Comparison of ENCODE assay signal across 1 cellular context in the genomic region with DNA sequence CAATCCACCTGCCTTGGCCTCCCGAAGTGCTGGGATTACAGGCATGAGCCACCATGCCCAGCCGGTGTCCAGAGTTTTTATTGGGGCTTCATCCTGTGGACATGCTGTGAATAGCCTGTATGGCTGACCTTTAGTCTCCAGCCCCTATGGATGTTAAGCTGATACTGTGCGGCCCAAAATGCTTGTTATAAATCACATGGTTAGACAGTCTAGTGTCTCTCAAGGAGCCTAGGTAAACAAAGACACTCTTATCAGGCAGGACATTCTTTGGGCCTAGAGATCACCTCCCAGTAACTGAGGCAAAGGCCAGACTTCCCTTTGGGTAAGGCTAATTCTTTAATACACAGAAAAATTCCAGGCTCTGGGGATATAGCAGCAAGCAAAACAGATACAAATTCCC.
A peak's percentile ranks its signal among the peaks of the same experiment; 100 is the strongest.
TF ChIP-seq lines count a peak whose summit lies in the region.

No MANE protein-coding gene starts in this region.

TF ChIP-seq in K562, 482 proteins besides CTCF, POLR2A, EP300 and RAD21 (continued from another document):
- no peak for TF ChIP-seq ZMIZ1 (IDR thresholded peaks at IDR 0.05; ENCODE audit: low read depth in 2 of 2, low read length in 2 of 2)
- TF ChIP-seq PKNOX1 (IDR thresholded peaks at IDR 0.05) = peak; percentile 65
- peak; percentile 88 for TF ChIP-seq MEIS2 (IDR thresholded peaks at IDR 0.05; ENCODE audit: partially characterized antibody)
- no peak for TF ChIP-seq PHF8 (IDR thresholded peaks at IDR 0.05; ENCODE audit: borderline replicate concordance, low read length)
- 0 out of 2 replicates have a peak, but pooled peaks have one; percentile 13 for TF ChIP-seq TCF3 (CRISPR knock-in tag; IDR thresholded peaks at IDR 0.05)
- TF ChIP-seq, protein P1, sequence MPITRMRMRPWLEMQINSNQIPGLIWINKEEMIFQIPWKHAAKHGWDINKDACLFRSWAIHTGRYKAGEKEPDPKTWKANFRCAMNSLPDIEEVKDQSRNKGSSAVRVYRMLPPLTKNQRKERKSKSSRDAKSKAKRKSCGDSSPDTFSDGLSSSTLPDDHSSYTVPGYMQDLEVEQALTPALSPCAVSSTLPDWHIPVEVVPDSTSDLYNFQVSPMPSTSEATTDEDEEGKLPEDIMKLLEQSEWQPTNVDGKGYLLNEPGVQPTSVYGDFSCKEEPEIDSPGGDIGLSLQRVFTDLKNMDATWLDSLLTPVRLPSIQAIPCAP (CRISPR knock-in tag; IDR thresholded peaks at IDR 0.05; ENCODE audit: borderline replicate concordance) = no peak
- no peak for TF ChIP-seq SRSF3 (IDR thresholded peaks at IDR 0.05; ENCODE audit: insufficient read depth, low read length)
- peak; percentile 66; the same call in 1 of the 2 replicates for TF ChIP-seq CTBP1 (IDR thresholded peaks at IDR 0.05; ENCODE audit: borderline replicate concordance)
- TF ChIP-seq SMAD3 (CRISPR knock-in tag; conservative IDR thresholded peaks at IDR 0.05) = no peak
- no peak for TF ChIP-seq TAF1 (IDR thresholded peaks at IDR 0.05; ENCODE audit: control insufficient read depth, extremely low read depth, insufficient read depth, low read length, severe bottlenecking)
- no peak for TF ChIP-seq ATF4 (CRISPR knock-in tag; IDR thresholded peaks at IDR 0.05)
- no peak for TF ChIP-seq HCFC1 (IDR thresholded peaks at IDR 0.05; ENCODE audit: low read depth, low read length)
- TF ChIP-seq ID3 (CRISPR knock-in tag; IDR thresholded peaks at IDR 0.05) = no peak
- 0 out of 2 replicates have a peak, but pooled peaks have one; percentile 30 for TF ChIP-seq ID3 (tag; IDR thresholded peaks at IDR 0.05)
- peak in 1 of 2 experiments; percentile 95; a peak in 2 of 4 replicates for TF ChIP-seq FOXA3 (CRISPR knock-in tag; conservative IDR thresholded peaks at IDR 0.05 in 1 of 2, IDR thresholded peaks at IDR 0.05 in 1 of 2)
- TF ChIP-seq ZNF778 (CRISPR knock-in tag; IDR thresholded peaks at IDR 0.05) = no peak
- no peak for TF ChIP-seq LARP7 (IDR thresholded peaks at IDR 0.05)
- 0 out of 2 replicates have a peak, but pooled peaks have one; percentile 15 for TF ChIP-seq FOXA1 (IDR thresholded peaks at IDR 0.05; ENCODE audit: borderline replicate concordance)
- TF ChIP-seq, protein P2, sequence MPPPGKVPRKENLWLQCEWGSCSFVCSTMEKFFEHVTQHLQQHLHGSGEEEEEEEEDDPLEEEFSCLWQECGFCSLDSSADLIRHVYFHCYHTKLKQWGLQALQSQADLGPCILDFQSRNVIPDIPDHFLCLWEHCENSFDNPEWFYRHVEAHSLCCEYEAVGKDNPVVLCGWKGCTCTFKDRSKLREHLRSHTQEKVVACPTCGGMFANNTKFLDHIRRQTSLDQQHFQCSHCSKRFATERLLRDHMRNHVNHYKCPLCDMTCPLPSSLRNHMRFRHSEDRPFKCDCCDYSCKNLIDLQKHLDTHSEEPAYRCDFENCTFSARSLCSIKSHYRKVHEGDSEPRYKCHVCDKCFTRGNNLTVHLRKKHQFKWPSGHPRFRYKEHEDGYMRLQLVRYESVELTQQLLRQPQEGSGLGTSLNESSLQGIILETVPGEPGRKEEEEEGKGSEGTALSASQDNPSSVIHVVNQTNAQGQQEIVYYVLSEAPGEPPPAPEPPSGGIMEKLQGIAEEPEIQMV (tag; conservative IDR thresholded peaks at IDR 0.05; ENCODE audit: low read depth) = no peak
- no peak for TF ChIP-seq ZNF436 (CRISPR knock-in tag; IDR thresholded peaks at IDR 0.05)
- TF ChIP-seq ZNF23 (CRISPR knock-in tag; IDR thresholded peaks at IDR 0.05) = no peak
- TF ChIP-seq MECOM (CRISPR knock-in tag; IDR thresholded peaks at IDR 0.05) = peak; percentile 61; the same call in 1 of the 2 replicates
- TF ChIP-seq ATF7 (IDR thresholded peaks at IDR 0.05) = no peak
- TF ChIP-seq, protein P3, sequence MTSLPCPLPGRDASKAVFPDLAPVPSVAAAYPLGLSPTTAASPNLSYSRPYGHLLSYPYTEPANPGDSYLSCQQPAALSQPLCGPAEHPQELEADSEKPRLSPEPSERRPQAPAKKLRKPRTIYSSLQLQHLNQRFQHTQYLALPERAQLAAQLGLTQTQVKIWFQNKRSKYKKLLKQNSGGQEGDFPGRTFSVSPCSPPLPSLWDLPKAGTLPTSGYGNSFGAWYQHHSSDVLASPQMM (CRISPR knock-in tag; IDR thresholded peaks at IDR 0.05) = no peak
- no peak for TF ChIP-seq KLF16 (IDR thresholded peaks at IDR 0.05)
- TF ChIP-seq CXXC5 (CRISPR knock-in tag; IDR thresholded peaks at IDR 0.05) = no peak
- TF ChIP-seq FOXP1 (CRISPR knock-in tag; IDR thresholded peaks at IDR 0.05) = no peak
- no peak for TF ChIP-seq SP2 (IDR thresholded peaks at IDR 0.05; ENCODE audit: extremely low read depth, low read depth, low read length, poor library complexity, severe bottlenecking)
- no peak for TF ChIP-seq STAT5A (IDR thresholded peaks at IDR 0.05; ENCODE audit: borderline replicate concordance, low read length)
- TF ChIP-seq RBM17 (IDR thresholded peaks at IDR 0.05; ENCODE audit: borderline replicate concordance, low read depth, low read length) = no peak
- TF ChIP-seq HEY1 (CRISPR knock-in tag; IDR thresholded peaks at IDR 0.05; ENCODE audit: borderline replicate concordance) = no peak
- TF ChIP-seq, protein P4, sequence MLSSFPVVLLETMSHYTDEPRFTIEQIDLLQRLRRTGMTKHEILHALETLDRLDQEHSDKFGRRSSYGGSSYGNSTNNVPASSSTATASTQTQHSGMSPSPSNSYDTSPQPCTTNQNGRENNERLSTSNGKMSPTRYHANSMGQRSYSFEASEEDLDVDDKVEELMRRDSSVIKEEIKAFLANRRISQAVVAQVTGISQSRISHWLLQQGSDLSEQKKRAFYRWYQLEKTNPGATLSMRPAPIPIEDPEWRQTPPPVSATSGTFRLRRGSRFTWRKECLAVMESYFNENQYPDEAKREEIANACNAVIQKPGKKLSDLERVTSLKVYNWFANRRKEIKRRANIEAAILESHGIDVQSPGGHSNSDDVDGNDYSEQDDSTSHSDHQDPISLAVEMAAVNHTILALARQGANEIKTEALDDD (IDR thresholded peaks at IDR 0.05) = no peak
- TF ChIP-seq, protein P5, sequence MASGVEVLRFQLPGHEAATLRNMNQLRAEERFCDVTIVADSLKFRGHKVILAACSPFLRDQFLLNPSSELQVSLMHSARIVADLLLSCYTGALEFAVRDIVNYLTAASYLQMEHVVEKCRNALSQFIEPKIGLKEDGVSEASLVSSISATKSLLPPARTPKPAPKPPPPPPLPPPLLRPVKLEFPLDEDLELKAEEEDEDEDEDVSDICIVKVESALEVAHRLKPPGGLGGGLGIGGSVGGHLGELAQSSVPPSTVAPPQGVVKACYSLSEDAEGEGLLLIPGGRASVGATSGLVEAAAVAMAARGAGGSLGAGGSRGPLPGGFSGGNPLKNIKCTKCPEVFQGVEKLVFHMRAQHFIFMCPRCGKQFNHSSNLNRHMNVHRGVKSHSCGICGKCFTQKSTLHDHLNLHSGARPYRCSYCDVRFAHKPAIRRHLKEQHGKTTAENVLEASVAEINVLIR (CRISPR knock-in tag; IDR thresholded peaks at IDR 0.05) = no peak
- no peak for TF ChIP-seq TAF7 (tag; IDR thresholded peaks at IDR 0.05)
